In the genomic region with DNA sequence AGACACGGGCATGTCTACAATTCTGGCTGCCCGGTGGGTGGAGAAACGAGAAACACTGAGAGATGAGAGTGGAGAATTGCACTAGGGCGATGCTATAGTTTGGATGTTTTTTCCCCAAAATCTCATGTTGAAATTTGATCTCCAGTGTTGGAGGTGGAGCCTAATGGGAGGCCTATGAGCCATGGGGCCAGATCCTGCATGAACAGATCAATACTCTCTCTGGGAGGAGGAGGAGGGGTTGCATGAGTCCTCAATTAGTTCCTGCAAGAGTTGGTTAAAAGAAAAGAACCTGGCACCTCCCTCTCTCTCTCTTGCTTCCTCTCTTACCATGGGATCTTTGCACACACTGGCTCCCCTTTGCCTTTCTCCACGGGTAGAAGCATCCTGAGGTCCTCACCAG, we compare ENCODE assay signal across 26 cellular contexts.
"Had no signal": no experiment of that assay in that cellular context is flagged by ENCODE, and none has a peak within 500 bp of the region (broad histone marks: within the 10 kb centered on the region; RNA-seq: fewer than 3 reads in every experiment).

No MANE protein-coding gene starts in this region.

- H3K4me1 ChIP-seq: left ventricle myocardium inferior, prostate gland, testis, thyroid gland, transverse colon, upper lobe of left lung, vagina had no signal

- DNase-seq: islet precursor cell; left ventricle myocardium inferior; mesendoderm; naive B cell; nucleus accumbens; retina; right cardiac atrium; stimulated activated CD4-positive, alpha-beta T cell treated with anti-CD3 and anti-CD28 coated beads, Interleukin-12 subunit alpha, Interleukin-12 subunit beta, amount 100 ng/mL, for 4 hours; stimulated activated CD4-positive, alpha-beta T cell treated with anti-CD3 and anti-CD28 coated beads, Interleukin-15, amount 100 ng/mL, for 24 hours; stimulated activated CD4-positive, alpha-beta T cell treated with anti-CD3 and anti-CD28 coated beads, Interleukin-2, amount 100 ng/mL, for 24 hours; stimulated activated CD4-positive, alpha-beta T cell treated with anti-CD3 and anti-CD28 coated beads, Interleukin-4, amount 100 ng/mL, for 1 hour; stimulated activated naive B cell treated with anti-CD40 and anti-IgM and Interleukin-4, amounts not matched to agents 10 μg/mL and 1 μg/mL and 100 μg/mL, for 72 hours; stimulated activated naive CD8-positive, alpha-beta T cell treated with anti-CD3 and anti-CD28 coated beads, Interleukin-15, Interleukin-2, amounts not matched to agents 100 U/mL and 50 U/mL, for 24 hours; stomach; testis; thyroid gland; transverse colon; upper lobe of left lung had no signal

- H3K4me3 ChIP-seq: left ventricle myocardium inferior, lung, prostate gland, skin epidermis, stomach, testis, thyroid gland, transverse colon, upper lobe of left lung, vagina had no signal

- H3K36me3 Mint-ChIP-seq: mesothelial cell of epicardium; natural killer cell treated with Interleukin-12 subunit alpha and Interleukin-12 subunit beta and Interleukin-15 and Interleukin-18, amount 100 ng/mL, for 72 hours; stimulated activated naive B cell treated with anti-CD40 and anti-IgM and Interleukin-4, amounts not matched to agents 10 μg/mL and 1 μg/mL and 100 μg/mL, for 72 hours had no signal

- H3K27me3 ChIP-seq: stomach, testis, thyroid gland, transverse colon, upper lobe of left lung, vagina had no signal

- H3K27ac ChIP-seq: left ventricle myocardium inferior, prostate gland, skin epidermis, stomach, testis, thyroid gland, transverse colon, upper lobe of left lung, vagina had no signal

- H3K27me3 Mint-ChIP-seq: naive B cell; stimulated activated naive B cell treated with anti-CD40 and anti-IgM and Interleukin-4, amounts not matched to agents 10 μg/mL and 1 μg/mL and 100 μg/mL, for 72 hours had no signal

- H3K9me3 ChIP-seq: prostate gland, testis, thyroid gland, transverse colon, vagina had no signal

- H3K27ac Mint-ChIP-seq: mesothelial cell of epicardium; naive B cell; natural killer cell treated with Interleukin-12 subunit alpha and Interleukin-12 subunit beta and Interleukin-15 and Interleukin-18, amount 100 ng/mL, for 72 hours; stimulated activated naive B cell treated with anti-CD40 and anti-IgM and Interleukin-4, amounts not matched to agents 10 μg/mL and 1 μg/mL and 100 μg/mL, for 72 hours had no signal

- H3K4me3 Mint-ChIP-seq: mesothelial cell of epicardium; naive B cell; natural killer cell treated with Interleukin-12 subunit alpha and Interleukin-12 subunit beta and Interleukin-15 and Interleukin-18, amount 100 ng/mL, for 72 hours; neural crest cell; stimulated activated naive B cell treated with anti-CD40 and anti-IgM and Interleukin-4, amounts not matched to agents 10 μg/mL and 1 μg/mL and 100 μg/mL, for 72 hours had no signal

- ATAC-seq: natural killer cell treated with Interleukin-12 subunit alpha and Interleukin-12 subunit beta and Interleukin-15 and Interleukin-18, amount 100 ng/mL, for 72 hours; right cardiac atrium; sciatic nerve; stimulated activated naive B cell treated with anti-CD40 and anti-IgM and Interleukin-4, amounts not matched to agents 10 μg/mL and 1 μg/mL and 100 μg/mL, for 72 hours; stimulated activated naive CD8-positive, alpha-beta T cell treated with anti-CD3 and anti-CD28 coated beads, Interleukin-15, Interleukin-2, amounts not matched to agents 100 U/mL and 50 U/mL, for 24 hours had no signal

- H3K4me1 Mint-ChIP-seq: mesothelial cell of epicardium; naive B cell; stimulated activated naive B cell treated with anti-CD40 and anti-IgM and Interleukin-4, amounts not matched to agents 10 μg/mL and 1 μg/mL and 100 μg/mL, for 72 hours had no signal

- H3K36me3 ChIP-seq: left ventricle myocardium inferior, prostate gland, stomach, thyroid gland, transverse colon, upper lobe of left lung, vagina had no signal
